8 cellular contexts compared by ENCODE assay signal in genomic region chr7:36280840-36281812, GRCh38.
DNase-seq lines count a peak whose midpoint lies in the region; ATAC-seq and TF ChIP-seq lines count a peak whose summit lies in the region.

No MANE protein-coding gene starts in this region.

- intact Hi-C loops in ascending aorta (cut with DNase I): no loop called here
- intact Hi-C loops in left ventricle myocardium superior (cut with micrococcal nuclease): no loop called here
- intact Hi-C loops in prostate gland (cut with DNase I): loop anchor here (5.0 kb wide), 1 partner anchor 124 kb away; no protein-coding TSS in a partner anchor

- H3K36me3 ChIP-seq in ascending aorta (no peaks in the 10 kb centered on the region), prostate gland (no peaks in the 10 kb centered on the region)

- H3K27me3 ChIP-seq in ascending aorta (no peaks in the 10 kb centered on the region), prostate gland (replicated peaks; ENCODE audit: insufficient read depth) (no peaks in the 10 kb centered on the region)

- DNase-seq in AG20443 (ENCODE audit: low spot score) (peak; percentile 91), NCI-H1105 (lab: John Stamatoyannopoulos, UW) (peak; percentile 62), ascending aorta (ENCODE audit: low spot score in 2 of 2) (peak; percentile 57 to 86), left ventricle myocardium superior (peak; percentile 70), prostate gland (ENCODE audit: low spot score) (peak; percentile 45), retina (no peak)

- WGBS in prostate gland: 24% methylated on average over 18 of the region's 18 CpGs

- TF ChIP-seq CTCF in ascending aorta (IDR thresholded peaks at IDR 0.05) (peak in 1 of 3 experiments; percentile 15), prostate gland (IDR thresholded peaks at IDR 0.05) (peak in 1 of 4 experiments; percentile 14)

- H3K9me3 ChIP-seq in ascending aorta (no peaks in the 10 kb centered on the region), prostate gland (no peaks in the 10 kb centered on the region)

- TF ChIP-seq POLR2A in prostate gland (IDR thresholded peaks at IDR 0.05): no peak

- peak overlapping the region; percentile 54 to 77 for H3K27ac ChIP-seq in ascending aorta
- peak overlapping the region in 1 of 2 donors; percentile 31 for H3K27ac ChIP-seq in prostate gland

- H3K4me1 ChIP-seq in ascending aorta (peaks cover 7 to 35% of the 10 kb centered on the region in 2 donors), prostate gland (replicated peaks) (peaks cover 8% of the 10 kb centered on the region)

- H3K4me3 ChIP-seq in ascending aorta: peak overlapping the region in 1 of 2 donors; percentile 45
- no peak overlapping the region for H3K4me3 ChIP-seq in prostate gland

- peak; percentile 28 for ATAC-seq in GM21367 (IDR thresholded peaks at IDR 0.05; ENCODE audit: unreplicated experiment)
- peak; percentile 87 for ATAC-seq in left ventricle myocardium superior
- no peak for ATAC-seq in HG03460 (IDR thresholded peaks at IDR 0.05; ENCODE audit: unreplicated experiment)
